Comparison of ENCODE assay signal across 2 cellular contexts in the genomic region with DNA sequence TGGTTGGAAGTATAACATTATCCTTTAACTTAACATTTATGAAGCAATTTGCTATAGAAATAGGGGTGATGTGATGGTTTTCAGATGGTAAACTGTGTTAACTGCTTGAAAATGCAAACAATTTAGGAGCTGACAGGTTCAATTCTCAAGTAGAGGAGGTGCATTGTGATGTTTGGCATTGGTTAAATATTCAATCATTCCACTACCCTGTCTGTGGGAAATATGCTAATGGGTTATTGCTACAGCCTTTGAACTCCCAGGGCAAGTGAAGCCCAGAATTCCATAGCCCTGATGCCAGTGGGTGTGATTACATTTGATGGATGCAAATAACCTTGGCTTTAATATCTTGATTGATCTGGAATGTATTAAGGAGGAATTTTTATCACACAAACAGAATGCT.
TF ChIP-seq lines count a peak whose summit lies in the region.

No MANE protein-coding gene starts in this region.

TF ChIP-seq in HepG2, 621 proteins besides CTCF, POLR2A, EP300 and RAD21:
- TF ChIP-seq JARID2 (CRISPR knock-in tag; IDR thresholded peaks at IDR 0.05; ENCODE audit: insufficient replicate concordance): no peak
- TF ChIP-seq ATAD3A (CRISPR knock-in tag; IDR thresholded peaks at IDR 0.05): no peak
- TF ChIP-seq PAX8 (CRISPR knock-in tag; IDR thresholded peaks at IDR 0.05; ENCODE audit: borderline replicate concordance): no peak
- no peak for TF ChIP-seq FOXC1 (CRISPR knock-in tag; IDR thresholded peaks at IDR 0.05; ENCODE audit: borderline replicate concordance)
- no peak for TF ChIP-seq ZNF44 (CRISPR knock-in tag; IDR thresholded peaks at IDR 0.05)
- TF ChIP-seq, protein P1, sequence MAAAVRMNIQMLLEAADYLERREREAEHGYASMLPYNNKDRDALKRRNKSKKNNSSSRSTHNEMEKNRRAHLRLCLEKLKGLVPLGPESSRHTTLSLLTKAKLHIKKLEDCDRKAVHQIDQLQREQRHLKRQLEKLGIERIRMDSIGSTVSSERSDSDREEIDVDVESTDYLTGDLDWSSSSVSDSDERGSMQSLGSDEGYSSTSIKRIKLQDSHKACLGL (CRISPR knock-in tag; IDR thresholded peaks at IDR 0.05): no peak
- no peak for TF ChIP-seq POLR2AphosphoS2 (IDR thresholded peaks at IDR 0.05; ENCODE audit: low read depth, low read length)
- no peak for TF ChIP-seq NONO (IDR thresholded peaks at IDR 0.05)
- no peak for TF ChIP-seq NONO (CRISPR knock-in tag; conservative IDR thresholded peaks at IDR 0.05)
- TF ChIP-seq, protein P2, sequence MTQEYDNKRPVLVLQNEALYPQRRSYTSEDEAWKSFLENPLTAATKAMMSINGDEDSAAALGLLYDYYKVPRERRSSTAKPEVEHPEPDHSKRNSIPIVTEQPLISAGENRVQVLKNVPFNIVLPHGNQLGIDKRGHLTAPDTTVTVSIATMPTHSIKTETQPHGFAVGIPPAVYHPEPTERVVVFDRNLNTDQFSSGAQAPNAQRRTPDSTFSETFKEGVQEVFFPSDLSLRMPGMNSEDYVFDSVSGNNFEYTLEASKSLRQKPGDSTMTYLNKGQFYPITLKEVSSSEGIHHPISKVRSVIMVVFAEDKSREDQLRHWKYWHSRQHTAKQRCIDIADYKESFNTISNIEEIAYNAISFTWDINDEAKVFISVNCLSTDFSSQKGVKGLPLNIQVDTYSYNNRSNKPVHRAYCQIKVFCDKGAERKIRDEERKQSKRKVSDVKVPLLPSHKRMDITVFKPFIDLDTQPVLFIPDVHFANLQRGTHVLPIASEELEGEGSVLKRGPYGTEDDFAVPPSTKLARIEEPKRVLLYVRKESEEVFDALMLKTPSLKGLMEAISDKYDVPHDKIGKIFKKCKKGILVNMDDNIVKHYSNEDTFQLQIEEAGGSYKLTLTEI (CRISPR knock-in tag; conservative IDR thresholded peaks at IDR 0.05): no peak
- TF ChIP-seq ZNF883 (CRISPR knock-in tag; IDR thresholded peaks at IDR 0.05; ENCODE audit: not compliant biosample characterization): no peak
- TF ChIP-seq MIER2 (CRISPR knock-in tag; IDR thresholded peaks at IDR 0.05): no peak
- no peak for TF ChIP-seq NFIB (CRISPR knock-in tag; IDR thresholded peaks at IDR 0.05; ENCODE audit: borderline replicate concordance)
- TF ChIP-seq, protein P3, sequence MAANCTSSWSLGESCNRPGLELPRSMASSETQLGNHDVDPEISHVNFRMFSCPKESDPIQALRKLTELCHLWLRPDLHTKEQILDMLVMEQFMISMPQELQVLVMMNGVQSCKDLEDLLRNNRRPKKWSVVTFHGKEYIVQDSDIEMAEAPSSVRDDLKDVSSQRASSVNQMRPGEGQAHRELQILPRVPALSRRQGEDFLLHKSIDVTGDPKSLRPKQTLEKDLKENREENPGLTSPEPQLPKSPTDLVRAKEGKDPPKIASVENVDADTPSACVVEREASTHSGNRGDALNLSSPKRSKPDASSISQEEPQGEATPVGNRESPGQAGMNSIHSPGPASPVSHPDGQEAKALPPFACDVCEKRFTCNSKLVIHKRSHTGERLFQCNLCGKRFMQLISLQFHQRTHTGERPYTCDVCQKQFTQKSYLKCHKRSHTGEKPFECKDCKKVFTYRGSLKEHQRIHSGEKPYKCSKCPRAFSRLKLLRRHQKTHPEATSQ (CRISPR knock-in tag; IDR thresholded peaks at IDR 0.05; ENCODE audit: borderline replicate concordance): no peak
- TF ChIP-seq, protein P4, sequence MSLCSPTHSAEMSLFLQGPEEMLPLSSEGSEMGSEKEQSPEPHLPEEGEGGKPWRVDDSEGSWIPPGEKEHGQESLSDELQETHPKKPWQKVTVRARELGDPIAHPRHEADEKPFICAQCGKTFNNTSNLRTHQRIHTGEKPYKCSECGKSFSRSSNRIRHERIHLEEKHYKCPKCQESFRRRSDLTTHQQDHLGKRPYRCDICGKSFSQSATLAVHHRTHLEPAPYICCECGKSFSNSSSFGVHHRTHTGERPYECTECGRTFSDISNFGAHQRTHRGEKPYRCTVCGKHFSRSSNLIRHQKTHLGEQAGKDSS (CRISPR knock-in tag; IDR thresholded peaks at IDR 0.05; ENCODE audit: borderline replicate concordance, low read depth): no peak
- no peak for TF ChIP-seq ZBTB21 (CRISPR knock-in tag; IDR thresholded peaks at IDR 0.05)
- no peak for TF ChIP-seq HDAC6 (IDR thresholded peaks at IDR 0.05; ENCODE audit: low read depth, low read length)
- no peak for TF ChIP-seq MED1 (CRISPR knock-in tag; IDR thresholded peaks at IDR 0.05)
- no peak for TF ChIP-seq MXI1 (IDR thresholded peaks at IDR 0.05; ENCODE audit: borderline replicate concordance, low read depth, low read length)
TF ChIP-seq in HepG2: peak in this region for 0.

TF ChIP-seq in endothelial cell of umbilical vein, 7 proteins besides CTCF, POLR2A, EP300 and RAD21:
- TF ChIP-seq POLR2AphosphoS5 (IDR thresholded peaks at IDR 0.05; ENCODE audit: insufficient read depth, low read depth, low read length) (no peak), FOS (IDR thresholded peaks at IDR 0.05; ENCODE audit: borderline replicate concordance, insufficient read depth, low read length) (no peak), JUN (IDR thresholded peaks at IDR 0.05; ENCODE audit: borderline replicate concordance, insufficient read depth, insufficient read length, low read depth) (no peak), EZH2 (IDR thresholded peaks at IDR 0.05; ENCODE audit: borderline replicate concordance, low read depth, low read length, severe bottlenecking) (no peak), MYC (IDR thresholded peaks at IDR 0.05; ENCODE audit: low read depth, low read length) (no peak), GATA2 (IDR thresholded peaks at IDR 0.05; ENCODE audit: insufficient read depth, insufficient read length, low read depth, low read length) (no peak)
- TF ChIP-seq, protein P5, sequence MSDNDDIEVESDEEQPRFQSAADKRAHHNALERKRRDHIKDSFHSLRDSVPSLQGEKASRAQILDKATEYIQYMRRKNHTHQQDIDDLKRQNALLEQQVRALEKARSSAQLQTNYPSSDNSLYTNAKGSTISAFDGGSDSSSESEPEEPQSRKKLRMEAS (IDR thresholded peaks at IDR 0.05; ENCODE audit: insufficient read depth, insufficient read length): no peak
